ENCODE assay signal across 8 cellular contexts in the genomic region with DNA sequence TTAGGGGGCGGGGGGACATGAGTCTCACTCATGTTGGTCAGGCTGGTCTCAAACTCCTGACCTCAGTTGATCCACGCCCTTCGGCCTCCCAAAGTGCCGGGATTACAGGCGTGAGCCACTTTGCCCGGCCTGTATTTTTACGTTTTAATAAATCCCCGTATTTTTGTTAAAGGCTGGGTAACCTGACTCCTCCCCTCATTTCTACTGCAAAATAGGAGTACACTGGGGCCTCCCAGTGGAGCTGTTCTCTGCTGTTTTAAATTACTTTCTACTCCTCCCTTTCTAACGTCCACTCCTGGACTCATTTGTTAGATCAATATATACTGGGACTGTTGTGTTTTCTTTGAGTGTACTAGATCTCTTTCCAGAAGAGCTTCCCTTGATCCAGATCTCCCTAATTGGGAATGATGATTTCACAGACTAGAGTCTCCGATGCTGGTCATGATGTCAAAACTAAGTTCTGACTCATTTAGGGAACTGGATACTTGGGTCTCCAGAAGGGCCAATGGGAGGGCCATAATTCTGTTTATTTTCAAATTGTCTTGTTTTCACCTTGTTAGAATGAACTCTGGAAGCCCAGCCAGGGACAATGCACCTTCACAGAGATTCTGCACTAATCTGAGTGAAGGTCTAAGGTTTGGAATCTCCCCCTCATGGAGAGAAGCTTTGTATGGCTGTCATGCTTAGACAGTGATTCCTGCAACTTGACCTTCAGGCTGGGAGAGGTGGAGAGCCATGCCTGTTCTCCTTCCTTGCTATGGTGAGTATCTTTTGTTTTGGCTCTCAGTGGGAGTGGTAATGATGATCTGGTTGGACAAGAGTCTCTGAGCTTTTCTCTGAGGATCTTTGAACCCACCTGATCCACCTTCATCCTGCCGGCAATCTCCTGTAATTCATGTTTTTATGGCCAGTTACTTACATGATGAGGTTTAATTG. TPM values are rescaled to one million over a fixed set of nuclear protein-coding genes. Genes with fewer than 3 reads are reported as not detected.
A peak's percentile ranks its signal among the peaks of the same experiment; 100 is the strongest.
DNase-seq lines count a peak whose midpoint lies in the region; ATAC-seq, FAIRE-seq and TF ChIP-seq lines count a peak whose summit lies in the region.

No MANE protein-coding gene starts in this region.

- DNase-seq in left ventricle myocardium inferior (no peak), cardiac septum (ENCODE audit: low spot score) (no peak), kidney (peak; percentile 13), testis (no peak), GF-D8 (lab: John Stamatoyannopoulos, UW) (no peak), islet precursor cell (no peak)
- DNase-seq in activated naive CD8-positive, alpha-beta T cell treated with anti-CD3 and anti-CD28 coated beads, Interleukin-2, amount 50 U/mL, for 24 hours = no peak

- H3K27ac ChIP-seq in left ventricle myocardium inferior (replicated peaks) (peak overlapping the region; percentile 97), kidney (ENCODE audit: low read depth in 2 of 2, low read length in 2 of 2) (peak overlapping the region; percentile 60 to 62), testis (peak overlapping the region; percentile 40 to 97)

- peaks cover 51% of the 10 kb centered on the region for H3K36me3 ChIP-seq in left ventricle myocardium inferior
- peaks cover 16% of the 10 kb centered on the region in 2 donors for H3K36me3 ChIP-seq in kidney (ENCODE audit: control insufficient read depth in 1 of 2, insufficient read depth in 2 of 2, low read length in 2 of 2)
- no peaks in the 10 kb centered on the region for H3K36me3 ChIP-seq in testis (ENCODE audit: low read depth, missing control alignments)

- peaks cover 48% of the 10 kb centered on the region for H3K4me1 Mint-ChIP-seq in activated naive CD8-positive, alpha-beta T cell treated with anti-CD3 and anti-CD28 coated beads, Interleukin-2, amount 50 U/mL, for 24 hours

- H3K27me3 ChIP-seq in left ventricle myocardium inferior (ENCODE audit: low read depth) (no peaks in the 10 kb centered on the region), testis (no peaks in the 10 kb centered on the region)

- intact Hi-C loops in left ventricle myocardium inferior (cut with micrococcal nuclease) = no loop called here
- intact Hi-C loops in cardiac septum (cut with DNase I) = loop anchor here (10.0 kb wide), 1 partner anchor 292 kb away; the partner anchor contains the start of genes ATP6V1G2, DDX39B and NFKBIL1
- intact Hi-C loops in kidney (cut with DNase I) = no loop called here
- intact Hi-C loops in testis (cut with DNase I; ENCODE audit: low total_unique reads) = no loop called here

- no peak for FAIRE-seq in kidney (lab: Jason Lieb, UNC)

- peak overlapping the region; percentile 95 for H3K4me3 Mint-ChIP-seq in activated naive CD8-positive, alpha-beta T cell treated with anti-CD3 and anti-CD28 coated beads, Interleukin-2, amount 50 U/mL, for 24 hours

- H3K4me1 ChIP-seq in left ventricle myocardium inferior (peaks cover 54% of the 10 kb centered on the region), kidney (ENCODE audit: control insufficient read depth in 1 of 2, insufficient read depth in 1 of 2, low read depth in 1 of 2, low read length in 2 of 2) (peaks cover 17 to 21% of the 10 kb centered on the region in 2 donors), testis (peaks cover 20% of the 10 kb centered on the region)

- no peaks in the 10 kb centered on the region for H3K9me3 Mint-ChIP-seq in activated naive CD8-positive, alpha-beta T cell treated with anti-CD3 and anti-CD28 coated beads, Interleukin-2, amount 50 U/mL, for 24 hours

- H3K4me3 ChIP-seq in left ventricle myocardium inferior (peak overlapping the region; percentile 99), kidney (ENCODE audit: low read length in 2 of 2) (peak overlapping the region; percentile 57 to 95), testis (no peak overlapping the region)

- H3K27ac Mint-ChIP-seq in activated naive CD8-positive, alpha-beta T cell treated with anti-CD3 and anti-CD28 coated beads, Interleukin-2, amount 50 U/mL, for 24 hours = peak overlapping the region; percentile 99

- no peak for ATAC-seq in activated naive CD8-positive, alpha-beta T cell treated with anti-CD3 and anti-CD28 coated beads, Interleukin-2, amount 50 U/mL, for 24 hours
- no peak for ATAC-seq in GM21360 (IDR thresholded peaks at IDR 0.05; ENCODE audit: unreplicated experiment)

- no peaks in the 10 kb centered on the region for H3K9me3 ChIP-seq in left ventricle myocardium inferior (replicated peaks)
- no peaks in the 10 kb centered on the region for H3K9me3 ChIP-seq in kidney (ENCODE audit: control insufficient read depth in 1 of 2, low read length in 2 of 2)
- no peaks in the 10 kb centered on the region for H3K9me3 ChIP-seq in testis

- no peak for TF ChIP-seq CTCF in left ventricle myocardium inferior (IDR thresholded peaks at IDR 0.05; ENCODE audit: borderline replicate concordance)
- TF ChIP-seq CTCF in kidney (IDR thresholded peaks at IDR 0.05; ENCODE audit: borderline replicate concordance, extremely low read depth, insufficient read depth) = no peak
- TF ChIP-seq CTCF in testis (IDR thresholded peaks at IDR 0.05) = no peak

- H3K36me3 Mint-ChIP-seq in activated naive CD8-positive, alpha-beta T cell treated with anti-CD3 and anti-CD28 coated beads, Interleukin-2, amount 50 U/mL, for 24 hours (ENCODE audit: low read depth) = peaks cover 63% of the 10 kb centered on the region

- 21 to 36% methylated on average over 11 of the region's 11 CpGs for WGBS in testis, 2 donors

- H3K9ac ChIP-seq in kidney (ENCODE audit: low read length in 2 of 2) = peak overlapping the region; percentile 3 to 95

- H3K27me3 Mint-ChIP-seq in activated naive CD8-positive, alpha-beta T cell treated with anti-CD3 and anti-CD28 coated beads, Interleukin-2, amount 50 U/mL, for 24 hours = no peaks in the 10 kb centered on the region

- no peak for TF ChIP-seq POLR2A in testis (IDR thresholded peaks at IDR 0.05)

RNA-seq across cellular contexts. Expression of gene HSPA1B, which starts 9.4 kb away (rescaled TPM):
- total RNA-seq in left ventricle myocardium inferior = 184 TPM
- total RNA-seq in cardiac septum = 221 TPM
- 142 TPM for total RNA-seq in kidney
- 175 TPM for polyA plus RNA-seq in kidney (ENCODE audit: insufficient read depth, low read depth, low replicate concordance)
- 100 to 1,000 TPM; 167 to 204 TPM for total RNA-seq in testis
- 127 TPM for polyA plus RNA-seq in testis (ENCODE audit: insufficient read depth, low read depth, low replicate concordance)

RNA-seq across cellular contexts. Expression of gene HSPA1A, which starts 21.6 kb away (rescaled TPM):
- total RNA-seq in left ventricle myocardium inferior (271 TPM), cardiac septum (296 TPM), kidney (133 TPM), testis (100 to 1,000 TPM; 113 to 151 TPM)
- polyA plus RNA-seq in kidney (ENCODE audit: insufficient read depth, low read depth, low replicate concordance) (209 TPM), testis (ENCODE audit: insufficient read depth, low read depth, low replicate concordance) (90.4 TPM)

RNA-seq across cellular contexts. Expression of gene HSPA1L, which starts 21.9 kb away (rescaled TPM):
- total RNA-seq in left ventricle myocardium inferior = 2.2 TPM
- total RNA-seq in cardiac septum = 2.4 TPM
- total RNA-seq in kidney = 1.7 TPM
- 2.3 TPM for polyA plus RNA-seq in kidney (ENCODE audit: insufficient read depth, low read depth, low replicate concordance)
- total RNA-seq in testis = 10 to 100 TPM; 30.3 to 87.9 TPM
- polyA plus RNA-seq in testis (ENCODE audit: insufficient read depth, low read depth, low replicate concordance) = 103 TPM

RNA-seq across cellular contexts. Expression of gene NEU1, which starts 25.7 kb away (rescaled TPM):
- total RNA-seq in left ventricle myocardium inferior (26.0 TPM), cardiac septum (19.4 TPM), kidney (66.9 TPM), testis (10 to 100 TPM; 31.7 to 65.9 TPM)
- polyA plus RNA-seq in kidney (ENCODE audit: insufficient read depth, low read depth, low replicate concordance) (131 TPM), testis (ENCODE audit: insufficient read depth, low read depth, low replicate concordance) (27.4 TPM)

RNA-seq across cellular contexts. Expression of gene LSM2, which starts 30.2 kb away (rescaled TPM):
- 19.4 TPM for total RNA-seq in left ventricle myocardium inferior
- total RNA-seq in cardiac septum = 24.0 TPM
- 41.6 TPM for total RNA-seq in kidney
- polyA plus RNA-seq in kidney (ENCODE audit: insufficient read depth, low read depth, low replicate concordance) = 70.6 TPM
- 10 to 100 TPM; 43.3 to 49.6 TPM for total RNA-seq in testis
- 55.5 TPM for polyA plus RNA-seq in testis (ENCODE audit: insufficient read depth, low read depth, low replicate concordance)

Comparison
In these comparisons a context has a peak if more than half of its experiments do, and no peak if none do; other contexts are left out.
1. H3K4me3 ChIP-seq: peak in left ventricle myocardium inferior (single experiment) and kidney (2 of 2); none in testis (0 of 2).
2. Peak in every context shown above with its lines, with median percentiles within 50 percentile points of each other: H3K27ac ChIP-seq.